Comparison of ENCODE assay signal across 8 cellular contexts in the genomic region with DNA sequence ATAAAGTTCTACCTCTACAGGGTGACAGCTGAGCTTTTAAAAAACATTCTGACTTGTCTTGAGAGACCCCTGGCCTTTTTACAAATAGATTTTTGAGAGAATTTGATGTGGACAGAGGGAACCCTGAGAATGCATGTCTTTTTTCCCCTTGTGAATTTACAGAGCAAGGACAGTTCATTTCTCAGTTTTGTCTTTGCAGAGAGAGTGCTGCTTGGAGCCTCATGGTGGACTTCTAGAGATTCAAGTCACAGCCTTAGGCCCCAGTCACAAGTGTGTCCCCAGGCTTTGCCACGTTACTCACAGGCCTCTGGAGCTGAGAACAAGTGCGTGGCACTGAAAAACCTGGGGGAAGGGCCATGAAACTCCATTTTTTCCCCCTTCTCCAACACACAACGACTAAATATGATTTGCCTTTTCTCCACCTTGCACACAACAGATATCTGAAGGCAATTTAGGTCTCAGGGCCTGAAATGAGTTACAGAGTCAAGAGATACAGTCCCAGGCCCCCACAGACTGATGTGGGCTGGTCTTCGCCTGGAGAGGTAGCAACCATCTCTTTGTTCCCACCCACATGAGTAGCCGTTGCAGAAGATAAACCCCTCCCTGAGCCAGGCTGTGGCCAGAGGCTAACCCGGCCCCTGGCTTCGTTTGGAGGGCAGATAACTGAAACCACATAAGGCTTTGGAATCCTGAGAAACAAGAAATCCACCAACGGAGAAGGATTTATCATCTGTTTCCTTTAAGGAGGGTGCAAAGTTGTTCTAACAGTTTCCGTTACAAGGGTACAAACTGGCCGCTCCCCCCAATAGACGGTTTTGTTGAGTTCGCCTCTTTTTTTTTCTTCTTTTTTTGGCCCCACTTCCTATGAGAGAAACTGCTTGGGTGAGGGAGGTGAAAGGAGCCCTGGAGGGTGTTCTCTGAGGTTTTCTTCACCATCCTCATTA. TPM values are rescaled to one million over a fixed set of nuclear protein-coding genes. Genes with fewer than 3 reads are reported as not detected.
DNase-seq lines count a peak whose midpoint lies in the region; ATAC-seq, FAIRE-seq and TF ChIP-seq lines count a peak whose summit lies in the region.

No MANE protein-coding gene starts in this region.

- H3K27ac ChIP-seq in HCT116 (ENCODE audit: low read depth, low read length) = peak overlapping the region; percentile 98
- peak overlapping the region; percentile 95 for H3K27ac ChIP-seq in astrocyte (ENCODE audit: low read depth, low read length)
- peak overlapping the region; percentile 98 for H3K27ac ChIP-seq in psoas muscle

- POLR2A ChIA-PET in HCT116 (lab: Charles Lee) = interaction anchor here (1.0 to 2.5 kb wide), 4 partner anchors 13 to 184 kb away, joined by 3 to 19 read pairs (median 4); no protein-coding TSS in a partner anchor

- H3K27me3 ChIP-seq in HCT116 (ENCODE audit: insufficient read depth, low read length) (no peaks in the 10 kb centered on the region), astrocyte (ENCODE audit: insufficient read depth, low read length) (no peaks in the 10 kb centered on the region), psoas muscle (ENCODE audit: insufficient read depth in 3 of 3, low read length in 2 of 3) (no peaks in the 10 kb centered on the region)

- no peaks in the 10 kb centered on the region for H4K20me1 ChIP-seq in HCT116 (ENCODE audit: insufficient read depth)
- peaks cover 3% of the 10 kb centered on the region for H4K20me1 ChIP-seq in astrocyte (ENCODE audit: insufficient read depth, low read length)

- intact Hi-C loops in HCT116 (cut with micrococcal nuclease) = no loop called here
- intact Hi-C loops in psoas muscle (cut with DNase I) = loop anchor here (5.0 kb wide), 3 partner anchors 44 to 109 kb away; a partner anchor contains a TSS

- peak overlapping the region; percentile 90 for H3K4me3 Mint-ChIP-seq in astrocyte (ENCODE audit: unreplicated experiment)

- H3K9me3 Mint-ChIP-seq in astrocyte (ENCODE audit: unreplicated experiment) = no peaks in the 10 kb centered on the region

- H3K9me2 ChIP-seq in HCT116 (ENCODE audit: insufficient read depth) = no peaks in the 10 kb centered on the region

- peaks cover under 1% of the 10 kb centered on the region; the same call in 1 of the 2 replicates for H3K79me2 ChIP-seq in HCT116 (ENCODE audit: insufficient read depth, low read length)
- H3K79me2 ChIP-seq in astrocyte (ENCODE audit: insufficient read depth, low read length) = peaks cover 12% of the 10 kb centered on the region

- H3K4me1 Mint-ChIP-seq in astrocyte (ENCODE audit: low read depth, unreplicated experiment) = peaks cover 61% of the 10 kb centered on the region

- no peak for TF ChIP-seq CTCF in HCT116 (IDR thresholded peaks at IDR 0.05 in 2 of 3, conservative IDR thresholded peaks at IDR 0.05 in 1 of 3; ENCODE audit: borderline replicate concordance in 1 of 3, insufficient read depth in 1 of 3, low read depth in 2 of 3, low read length in 2 of 3)
- TF ChIP-seq CTCF in astrocyte (IDR thresholded peaks at IDR 0.05; ENCODE audit: insufficient read depth, low read depth, low read length) = no peak
- no peak for TF ChIP-seq CTCF in psoas muscle (IDR thresholded peaks at IDR 0.05)

- RAD21 ChIA-PET in HCT116 (lab: Charles Lee; ENCODE audit: low non-redundant PET in 1 of 2, low total read pairs in 2 of 2, uncharacterized antibody in 2 of 2, unreplicated experiment in 2 of 2) = interaction anchor here (0.6 to 3.1 kb wide), 2 partner anchors 86 to 185 kb away, joined by 3 to 16 read pairs; no protein-coding TSS in a partner anchor

- H3K4me3 ChIP-seq in HCT116 (replicated peaks in 1 of 2; ENCODE audit: low read depth in 1 of 2, low read length in 2 of 2) (peak overlapping the region; percentile 55 to 94), astrocyte (ENCODE audit: insufficient read depth, low read depth, low read length) (peak overlapping the region; percentile 71), psoas muscle (peak overlapping the region; percentile 90)

- BruUV-seq in HCT116 (replicated peaks; lab: Mats Ljungman, UMichigan) = no TSS peak

- WGBS in psoas muscle, 3 donors = 12 to 16% (median 12%) methylated on average over 12 of the region's 12 CpGs

- DNase-seq in COLO829 (ENCODE audit: low spot score) (peak; percentile 65), HCT116 (ENCODE audit: low read depth, low spot score) (no peak), RCC 7860 (ENCODE audit: low spot score) (peak; percentile 80), astrocyte (ENCODE audit: low read depth) (peak; percentile 88), hepatic stellate cell (ENCODE audit: low spot score) (peak; percentile 87), psoas muscle (peak; percentile 71 to 81), NCI-H446 treated with DMSO at 0.1 percent for 48 hours (lab: John Stamatoyannopoulos, UW) (no peak)

- H2AFZ ChIP-seq in HCT116 (ENCODE audit: low read depth, low read length, poor library complexity, severe bottlenecking) = no peak overlapping the region
- no peak overlapping the region for H2AFZ ChIP-seq in astrocyte (ENCODE audit: low read depth, low read length)

- peak overlapping the region; percentile 100 for H3K27ac Mint-ChIP-seq in astrocyte (ENCODE audit: unreplicated experiment)

- FAIRE-seq in RCC 7860 (lab: Jason Lieb, UNC) = peak; percentile 72
- FAIRE-seq in astrocyte (lab: Jason Lieb, UNC) = peak; percentile 17

- H3K36me3 ChIP-seq in HCT116 (ENCODE audit: control insufficient read depth in 1 of 2, insufficient read depth in 2 of 2, low read length in 2 of 2) (0 out of 4 replicates have a peak, but pooled peaks cover 0 to 6% of the 10 kb centered on the region in 2 experiments), astrocyte (ENCODE audit: insufficient read depth, low read length) (peaks cover 10% of the 10 kb centered on the region), psoas muscle (ENCODE audit: insufficient read depth in 1 of 2, low read depth in 1 of 2) (peaks cover 0 to 15% of the 10 kb centered on the region in 2 donors)

- no peaks in the 10 kb centered on the region for H3K27me3 Mint-ChIP-seq in astrocyte (ENCODE audit: low read depth, unreplicated experiment)

- CTCF ChIA-PET in HCT116 (lab: Charles Lee) = interaction anchor here (0.9 to 4.1 kb wide), 3 partner anchors 110 to 188 kb away, joined by 3 to 40 read pairs (median 3); no protein-coding TSS in a partner anchor

- H3K4me1 ChIP-seq in HCT116 (ENCODE audit: control insufficient read depth in 1 of 2, insufficient read depth in 2 of 2, low read length in 2 of 2) = peaks cover 21 to 60% of the 10 kb centered on the region in 2 experiments
- H3K4me1 ChIP-seq in astrocyte (ENCODE audit: insufficient read depth, low read length) = peaks cover 55% of the 10 kb centered on the region
- peaks cover 45% of the 10 kb centered on the region for H3K4me1 ChIP-seq in psoas muscle

- H3K9me3 ChIP-seq in HCT116 (ENCODE audit: control insufficient read depth in 1 of 2, insufficient read depth in 1 of 2, low read depth in 1 of 2, low read length in 2 of 2) (no peaks in the 10 kb centered on the region), astrocyte (ENCODE audit: insufficient read depth, low read depth, low read length) (no peaks in the 10 kb centered on the region), psoas muscle (no peaks in the 10 kb centered on the region)

- peaks cover 4% of the 10 kb centered on the region for H3K36me3 Mint-ChIP-seq in astrocyte (ENCODE audit: low read depth, unreplicated experiment)

- H3K4me2 ChIP-seq in HCT116 (ENCODE audit: low read length) = peak overlapping the region; percentile 99
- H3K4me2 ChIP-seq in astrocyte (ENCODE audit: low read length) = peak overlapping the region; percentile 96

- H3K9ac ChIP-seq in HCT116 (ENCODE audit: low read length) = peak overlapping the region; percentile 97
- peak overlapping the region; percentile 92 for H3K9ac ChIP-seq in astrocyte (ENCODE audit: low read length)

- peak; percentile 35 for ATAC-seq in HCT116
- peak in 1 of 4 donors; percentile 31 for ATAC-seq in psoas muscle
- ATAC-seq in GM21619 (IDR thresholded peaks at IDR 0.05; ENCODE audit: unreplicated experiment) = no peak

- TF ChIP-seq POLR2A in HCT116 (IDR thresholded peaks at IDR 0.05; ENCODE audit: borderline replicate concordance, extremely low read depth, insufficient read depth, insufficient read length) = peak; percentile 70

- TF ChIP-seq RAD21 in HCT116 (IDR thresholded peaks at IDR 0.05; ENCODE audit: low read depth) = no peak

TF ChIP-seq in HCT116, 20 proteins besides CTCF, POLR2A, EP300 and RAD21 (continues in another document):
- no peak for TF ChIP-seq ZFX (IDR thresholded peaks at IDR 0.05)
- TF ChIP-seq YY1 (IDR thresholded peaks at IDR 0.05; ENCODE audit: extremely low read depth, insufficient replicate concordance, low read depth, low read length) = peak; percentile 24
- no peak for TF ChIP-seq EZH2 (IDR thresholded peaks at IDR 0.05)
- no peak for TF ChIP-seq ELF1 (IDR thresholded peaks at IDR 0.05; ENCODE audit: borderline replicate concordance, low read depth)
- TF ChIP-seq SIN3A (IDR thresholded peaks at IDR 0.05; ENCODE audit: low read depth) = no peak
- peak; percentile 78 for TF ChIP-seq POLR2AphosphoS5 (IDR thresholded peaks at IDR 0.05; ENCODE audit: low read depth, low read length)
- TF ChIP-seq CEBPB (IDR thresholded peaks at IDR 0.05; ENCODE audit: low read depth) = no peak
- no peak for TF ChIP-seq SRF (IDR thresholded peaks at IDR 0.05; ENCODE audit: low read depth)
- TF ChIP-seq FOSL1 (IDR thresholded peaks at IDR 0.05; ENCODE audit: low read depth) = no peak
- no peak for TF ChIP-seq TCF7L2 (IDR thresholded peaks at IDR 0.05; ENCODE audit: borderline replicate concordance, extremely low read depth, insufficient read depth, insufficient read length)

RNA-seq across cellular contexts. Expression of a gene that starts 1.0 kb away (rescaled TPM):
- total RNA-seq in HCT116 (2021; ENCODE audit: unreplicated experiment) (13.2 TPM), astrocyte (7.9 and 10.6 TPM in 2 replicates), psoas muscle (1 to 10 TPM; 4.2 to 7.4 (median 5.5) TPM)
- polyA plus RNA-seq in HCT116 (2012) = 13.8 and 16.8 TPM in 2 replicates
- 1 to 10 TPM; 2.5 to 5.5 (median 3.4) TPM for polyA plus RNA-seq in psoas muscle

RNA-seq across cellular contexts. Expression of a gene that starts 39.8 kb away (rescaled TPM):
- total RNA-seq in HCT116 (2021; ENCODE audit: unreplicated experiment) (24.4 TPM), astrocyte (22.3 and 22.6 TPM in 2 replicates), psoas muscle (10 to 100 TPM in 3 of 4 donors, 1 to 10 TPM in 1; 9.9 to 16.9 (median 12.5) TPM)
- 30.7 and 39.9 TPM in 2 replicates for polyA plus RNA-seq in HCT116 (2012)
- 10 to 100 TPM in 1 of 3 donors, 1 to 10 TPM in 2; 7.7 to 11.3 (median 9.6) TPM for polyA plus RNA-seq in psoas muscle

Comparison
In these comparisons a context has a peak if more than half of its experiments do, and no peak if none do; other contexts are left out.
1. DNase-seq: peak in COLO829 (single experiment), RCC 7860 (single experiment), astrocyte (single experiment), hepatic stellate cell (single experiment) and psoas muscle (2 of 2); none in HCT116 (single experiment) and NCI-H446 treated with DMSO at 0.1 percent for 48 hours (single experiment).
2. Peak in every context shown above with its lines, with median percentiles within 50 percentile points of each other: H3K27ac ChIP-seq and H3K4me3 ChIP-seq.